In the genomic region with DNA sequence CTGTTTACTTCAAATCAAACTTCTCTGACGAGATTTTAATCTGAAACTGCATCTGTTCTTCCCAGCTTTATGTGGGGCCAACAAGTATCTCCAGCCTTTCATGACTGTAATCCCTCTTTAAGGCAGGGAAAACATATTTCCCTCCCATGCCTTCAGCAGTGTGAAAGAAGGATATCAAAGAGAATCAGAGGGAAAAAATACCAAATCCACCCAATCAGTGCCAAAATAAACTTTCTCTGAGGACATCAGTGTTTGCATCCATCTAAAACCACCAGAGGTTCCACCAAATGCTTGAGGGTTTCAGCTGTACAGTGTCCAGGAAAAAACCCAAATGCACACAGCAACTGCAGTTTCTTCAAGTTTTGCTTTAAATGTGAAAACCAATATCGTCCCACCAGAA, we compare ENCODE assay signal across 1 cellular context.
TF ChIP-seq lines count a peak whose summit lies in the region.

No MANE protein-coding gene starts in this region.

TF ChIP-seq in endothelial cell of umbilical vein, 7 proteins besides CTCF, POLR2A, EP300 and RAD21:
- TF ChIP-seq JUN (IDR thresholded peaks at IDR 0.05; ENCODE audit: borderline replicate concordance, insufficient read depth, insufficient read length, low read depth) (no peak), MYC (IDR thresholded peaks at IDR 0.05; ENCODE audit: low read depth, low read length) (no peak), GATA2 (IDR thresholded peaks at IDR 0.05; ENCODE audit: insufficient read depth, insufficient read length, low read depth, low read length) (no peak), FOS (IDR thresholded peaks at IDR 0.05; ENCODE audit: borderline replicate concordance, insufficient read depth, low read length) (no peak), POLR2AphosphoS5 (IDR thresholded peaks at IDR 0.05; ENCODE audit: insufficient read depth, low read depth, low read length) (no peak), EZH2 (IDR thresholded peaks at IDR 0.05; ENCODE audit: borderline replicate concordance, low read depth, low read length, severe bottlenecking) (no peak)
- TF ChIP-seq, protein P1, sequence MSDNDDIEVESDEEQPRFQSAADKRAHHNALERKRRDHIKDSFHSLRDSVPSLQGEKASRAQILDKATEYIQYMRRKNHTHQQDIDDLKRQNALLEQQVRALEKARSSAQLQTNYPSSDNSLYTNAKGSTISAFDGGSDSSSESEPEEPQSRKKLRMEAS (IDR thresholded peaks at IDR 0.05; ENCODE audit: insufficient read depth, insufficient read length) = no peak
TF ChIP-seq in endothelial cell of umbilical vein: peak in this region for 0.
